In the genomic region with DNA sequence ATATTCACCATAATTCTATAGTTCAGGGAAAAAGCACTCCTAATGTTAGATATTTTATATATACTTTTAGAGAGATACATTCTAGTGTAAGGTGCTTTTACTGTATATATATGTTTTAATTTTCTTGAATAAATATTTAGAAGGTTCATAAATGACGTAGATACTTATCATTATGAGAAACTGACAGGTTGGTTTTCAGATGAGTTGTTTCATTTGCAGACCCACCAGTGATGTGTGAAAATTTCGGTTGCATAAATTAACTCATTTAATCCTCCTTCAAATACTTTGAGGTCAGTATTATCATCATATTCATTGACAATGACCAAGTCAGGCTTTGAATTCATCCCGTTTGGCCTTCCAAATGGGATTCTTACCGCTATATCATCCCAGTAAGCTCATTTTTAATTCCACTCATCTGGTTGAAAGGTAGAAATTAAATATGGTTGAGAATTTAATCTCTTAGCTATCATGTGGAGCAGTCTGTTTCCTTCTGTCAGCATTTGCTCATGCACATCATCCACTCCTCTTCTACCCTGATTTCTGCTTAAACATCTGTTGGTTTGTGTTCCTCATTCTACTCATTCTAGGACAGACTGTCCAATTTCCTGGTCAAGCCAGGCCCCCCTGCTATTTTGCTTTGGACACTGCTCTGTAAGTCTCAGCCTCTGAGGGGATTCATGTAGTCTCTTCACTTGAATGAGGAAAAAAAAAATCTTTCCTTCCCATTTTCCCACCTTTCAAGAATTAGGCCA, we compare ENCODE assay signal across 15 cellular contexts.
DNase-seq lines count a peak whose midpoint lies in the region; ATAC-seq and TF ChIP-seq lines count a peak whose summit lies in the region.
"Had no signal": no experiment of that assay in that cellular context is flagged by ENCODE, and none has a peak within 500 bp of the region (broad histone marks: within the 10 kb centered on the region; RNA-seq: fewer than 3 reads in every experiment).

No MANE protein-coding gene starts in this region.

- H2AFZ ChIP-seq in Karpas-422 (ENCODE audit: low read length): no peak overlapping the region

- peaks cover 10% of the 10 kb centered on the region for H3K4me1 Mint-ChIP-seq in neural crest cell

- DNase-seq in neural crest cell (ENCODE audit: low read depth, low spot score) (no peak), Karpas-422 (no peak)
- no peak for DNase-seq in stimulated activated CD4-positive, alpha-beta T cell treated with anti-CD3 and anti-CD28 coated beads, Interleukin-1b, Interleukin-23, amount 100 ng/mL, for 48 hours
- DNase-seq in stimulated activated CD4-positive, alpha-beta T cell treated with anti-CD3 and anti-CD28 coated beads, Interleukin-4, amount 100 ng/mL, for 1 hour: no peak
- DNase-seq: amygdala, NCI-H2107, PC-3, sigmoid colon had no signal

- H3K27me3 Mint-ChIP-seq in neural crest cell (ENCODE audit: low read depth): no peaks in the 10 kb centered on the region
- H3K27me3 Mint-ChIP-seq: natural killer cell treated with Interleukin-12 subunit alpha and Interleukin-12 subunit beta and Interleukin-15 and Interleukin-18, amount 100 ng/mL, for 72 hours had no signal

- no peak overlapping the region for H3K4me3 ChIP-seq in Karpas-422 (ENCODE audit: low read length)
- H3K4me3 ChIP-seq: sigmoid colon had no signal

- TF ChIP-seq CTCF in neural crest cell (conservative IDR thresholded peaks at IDR 0.05): no peak

- ATAC-seq in GM18867 (IDR thresholded peaks at IDR 0.05; ENCODE audit: unreplicated experiment) (peak; percentile 40), HG02623 (IDR thresholded peaks at IDR 0.05; ENCODE audit: unreplicated experiment) (peak; percentile 46), HG03460 (IDR thresholded peaks at IDR 0.05; ENCODE audit: unreplicated experiment) (peak; percentile 45), GM19463 (IDR thresholded peaks at IDR 0.05; ENCODE audit: unreplicated experiment) (no peak)
- ATAC-seq: esophagus mucosa; natural killer cell treated with Interleukin-12 subunit alpha and Interleukin-12 subunit beta and Interleukin-15 and Interleukin-18, amount 100 ng/mL, for 72 hours; PC-3 had no signal

- no peak overlapping the region for H3K4me2 ChIP-seq in Karpas-422 (ENCODE audit: low read depth, low read length, poor library complexity, severe bottlenecking)

- no peak overlapping the region for H3K4me3 Mint-ChIP-seq in neural crest cell
- H3K4me3 Mint-ChIP-seq: natural killer cell treated with Interleukin-12 subunit alpha and Interleukin-12 subunit beta and Interleukin-15 and Interleukin-18, amount 100 ng/mL, for 72 hours had no signal

- no peaks in the 10 kb centered on the region for H3K9me3 Mint-ChIP-seq in neural crest cell

- H3K79me2 ChIP-seq in Karpas-422 (ENCODE audit: low read length): no peaks in the 10 kb centered on the region

- H3K36me3 ChIP-seq in Karpas-422 (ENCODE audit: insufficient read depth, low read length): no peaks in the 10 kb centered on the region
- H3K36me3 ChIP-seq: sigmoid colon had no signal

- no peaks in the 10 kb centered on the region for H3K36me3 Mint-ChIP-seq in neural crest cell (ENCODE audit: low read depth)

- H4K20me1 ChIP-seq in Karpas-422 (ENCODE audit: insufficient read depth, low read depth, low read length): no peaks in the 10 kb centered on the region

- peak overlapping the region; percentile 1 for H3K27ac Mint-ChIP-seq in neural crest cell (ENCODE audit: unreplicated experiment)
- H3K27ac Mint-ChIP-seq: natural killer cell treated with Interleukin-12 subunit alpha and Interleukin-12 subunit beta and Interleukin-15 and Interleukin-18, amount 100 ng/mL, for 72 hours had no signal

- H3K4me1 ChIP-seq in Karpas-422 (ENCODE audit: low read length): peaks cover 3% of the 10 kb centered on the region; the same call in 1 of the 2 replicates
- H3K4me1 ChIP-seq: sigmoid colon had no signal

- H3K9me2 ChIP-seq in Karpas-422 (replicated peaks; ENCODE audit: insufficient read depth, low read length): no peaks in the 10 kb centered on the region; the same call in 1 of the 2 replicates

- H3K9ac ChIP-seq in Karpas-422 (ENCODE audit: low read length): no peak overlapping the region

- peaks cover 5% of the 10 kb centered on the region; the same call in 1 of the 2 replicates for H3K9me3 ChIP-seq in Karpas-422 (ENCODE audit: low read length)
- H3K9me3 ChIP-seq: sigmoid colon had no signal

- no peak overlapping the region for H3K27ac ChIP-seq in Karpas-422 (ENCODE audit: low read length)
- H3K27ac ChIP-seq: C4-2B, sigmoid colon had no signal

- no peaks in the 10 kb centered on the region for H3K27me3 ChIP-seq in Karpas-422 (ENCODE audit: low read length)
- H3K27me3 ChIP-seq: sigmoid colon had no signal
